Comparison of ENCODE assay signal across 8 cellular contexts in genomic region chr14:75258079-75258802, GRCh38. TPM values are rescaled to one million over a fixed set of nuclear protein-coding genes. Genes with fewer than 3 reads are reported as not detected.
DNase-seq lines count a peak whose midpoint lies in the region; ATAC-seq lines count a peak whose summit lies in the region.

No MANE protein-coding gene starts in this region.

- DNase-seq in SIG-M5 treated with dmso at 0.1 percent for 504 hours (lab: John Stamatoyannopoulos, UW; ENCODE audit: unreplicated experiment), result peak; percentile 46
- no peak for DNase-seq in SIG-M5 (lab: John Stamatoyannopoulos, UW)
- no peak for DNase-seq in SJCRH30
- DNase-seq in fibroblast of peridontal ligament (ENCODE audit: extremely low read depth), result peak; percentile 94
- peak; percentile 89 for DNase-seq in posterior vena cava (ENCODE audit: low spot score)
- no peak for DNase-seq in cerebellar cortex (ENCODE audit: low spot score)
- no peak for DNase-seq in GM19240 (ENCODE audit: insufficient read length, low spot score)

- H3K4me1 ChIP-seq in SJCRH30, result peaks cover 11% of the 10 kb centered on the region; the same call in 1 of the 2 replicates

- no peaks in the 10 kb centered on the region for H3K27me3 ChIP-seq in SJCRH30

- no peaks in the 10 kb centered on the region for H3K9me3 ChIP-seq in SJCRH30 (replicated peaks)

- intact Hi-C loops in posterior vena cava (cut with DNase I), result no loop called here

- H3K27ac ChIP-seq in SJCRH30, result peak overlapping the region; percentile 44

- H3K36me3 ChIP-seq in SJCRH30, result no peaks in the 10 kb centered on the region

- no peak for ATAC-seq in HG03159 (IDR thresholded peaks at IDR 0.05; ENCODE audit: unreplicated experiment)

- peak overlapping the region; percentile 57 for H3K4me3 ChIP-seq in SJCRH30

RNA-seq across cellular contexts. Expression of gene FOS, which starts 20.4 kb away (rescaled TPM):
- total RNA-seq in SJCRH30 (2014; rRNA removed; shearing (Covaris generic)), result 2.9 and 3.1 TPM in 2 replicates
- 100 to 1,000 TPM; 485 to 992 TPM for total RNA-seq in posterior vena cava

Comparison
In these comparisons a context has a peak if more than half of its experiments do, and no peak if none do; other contexts are left out.
1. DNase-seq: peak in SIG-M5 treated with dmso at 0.1 percent for 504 hours (single experiment), fibroblast of peridontal ligament (single experiment) and posterior vena cava (single experiment); none in SIG-M5 (single experiment), SJCRH30 (0 of 2), cerebellar cortex (single experiment) and GM19240 (single experiment).
2. RNA of gene FOS, which starts 20.4 kb away (total RNA-seq): 485 to 992 TPM in posterior vena cava; 2.9 to 3.1 TPM in SJCRH30; every median in the first group is over 100 times any median in the second.